In genomic region chr22:30340911-30341685, GRCh38 we compare ENCODE assay signal across 15 cellular contexts. TPM values are rescaled to one million over a fixed set of nuclear protein-coding genes. Genes with fewer than 3 reads are reported as not detected.
A peak's percentile ranks its signal among the peaks of the same experiment; 100 is the strongest.
DNase-seq lines count a peak whose midpoint lies in the region; ATAC-seq and TF ChIP-seq lines count a peak whose summit lies in the region.
"Had no signal": no experiment of that assay in that cellular context is flagged by ENCODE, and none has a peak within 500 bp of the region (broad histone marks: within the 10 kb centered on the region; RNA-seq: fewer than 3 reads in every experiment).

No MANE protein-coding gene starts in this region.

- H3K36me3 ChIP-seq in right atrium auricular region: peaks cover 100% of the 10 kb centered on the region

- H3K4me3 ChIP-seq in right atrium auricular region: no peak overlapping the region
- H3K4me3 ChIP-seq: SK-N-MC had no signal

- peak overlapping the region; percentile 76 for H3K27ac ChIP-seq in caudate nucleus (ENCODE audit: low read depth, low read length)
- H3K27ac ChIP-seq in right atrium auricular region: peak overlapping the region; percentile 58 to 65
- H3K27ac ChIP-seq: C4-2B, SK-N-MC had no signal

- H3K4me1 Mint-ChIP-seq in stimulated activated effector memory CD8-positive, alpha-beta T cell treated with anti-CD3 and anti-CD28 coated beads, Interleukin-12 subunit alpha, Interleukin-12 subunit beta, amount 100 ng/mL, for 72 hours: peaks cover 14% of the 10 kb centered on the region
- H3K4me1 Mint-ChIP-seq: WTC11 had no signal

- H3K9me3 Mint-ChIP-seq in stimulated activated effector memory CD8-positive, alpha-beta T cell treated with anti-CD3 and anti-CD28 coated beads, Interleukin-12 subunit alpha, Interleukin-12 subunit beta, amount 100 ng/mL, for 72 hours: no peaks in the 10 kb centered on the region
- H3K9me3 Mint-ChIP-seq: WTC11 had no signal

- peak; percentile 65 for DNase-seq in NCI-H446 treated with DMSO at 0.1 percent for 48 hours (lab: John Stamatoyannopoulos, UW)
- peak in 60 of 61 donors; percentile 11 to 96 (median 82) for DNase-seq in caudate nucleus (lab: John Stamatoyannopoulos, UW)
- DNase-seq in right atrium auricular region (ENCODE audit: low spot score): no peak
- DNase-seq in stimulated activated effector memory CD8-positive, alpha-beta T cell treated with anti-CD3 and anti-CD28 coated beads, Interleukin-12 subunit alpha, Interleukin-12 subunit beta, amount 100 ng/mL, for 72 hours (ENCODE audit: low spot score in 2 of 2): no peak
- DNase-seq in activated gamma-delta T cell treated with Interleukin-2 at 50 U/mL for 16 hours: no peak
- no peak for DNase-seq in COR-L47 (lab: John Stamatoyannopoulos, UW)
- no peak for DNase-seq in NCI-H69 (lab: John Stamatoyannopoulos, UW)
- DNase-seq: activated T-cell treated with anti-CD3 and anti-CD28 coated beads for 4 hours, GDM1, mesendoderm, NCI-H1417 had no signal

- peak overlapping the region; percentile 74 for H3K27ac Mint-ChIP-seq in stimulated activated effector memory CD8-positive, alpha-beta T cell treated with anti-CD3 and anti-CD28 coated beads, Interleukin-12 subunit alpha, Interleukin-12 subunit beta, amount 100 ng/mL, for 72 hours
- H3K27ac Mint-ChIP-seq: WTC11 had no signal

- no peaks in the 10 kb centered on the region for H3K9me3 ChIP-seq in right atrium auricular region

- ATAC-seq in stimulated activated effector memory CD8-positive, alpha-beta T cell treated with anti-CD3 and anti-CD28 coated beads, Interleukin-12 subunit alpha, Interleukin-12 subunit beta, amount 100 ng/mL, for 72 hours: no peak
- ATAC-seq in GM21447 (IDR thresholded peaks at IDR 0.05; ENCODE audit: unreplicated experiment): no peak
- ATAC-seq: WTC11 had no signal

- TF ChIP-seq CTCF in right atrium auricular region (IDR thresholded peaks at IDR 0.05): no peak

- no peak overlapping the region for H3K4me3 Mint-ChIP-seq in stimulated activated effector memory CD8-positive, alpha-beta T cell treated with anti-CD3 and anti-CD28 coated beads, Interleukin-12 subunit alpha, Interleukin-12 subunit beta, amount 100 ng/mL, for 72 hours
- H3K4me3 Mint-ChIP-seq: WTC11 had no signal

- H3K4me1 ChIP-seq in right atrium auricular region: peaks cover 0 to 43% of the 10 kb centered on the region in 2 donors

- no peaks in the 10 kb centered on the region for H3K27me3 ChIP-seq in right atrium auricular region

- peaks cover 100% of the 10 kb centered on the region for H3K36me3 Mint-ChIP-seq in stimulated activated effector memory CD8-positive, alpha-beta T cell treated with anti-CD3 and anti-CD28 coated beads, Interleukin-12 subunit alpha, Interleukin-12 subunit beta, amount 100 ng/mL, for 72 hours

RNA-seq across cellular contexts. Expression of gene TBC1D10A, which starts 14.4 kb away (rescaled TPM):
- 1 to 10 TPM; 5.9 to 9.3 TPM for total RNA-seq in right atrium auricular region

RNA-seq across cellular contexts. Expression of gene SF3A1, which starts 15.6 kb away (rescaled TPM):
- total RNA-seq in right atrium auricular region: 10 to 100 TPM; 52.3 to 81.1 TPM

RNA-seq across cellular contexts. Expression of gene CCDC157, which starts 15.7 kb away (rescaled TPM):
- total RNA-seq in right atrium auricular region: under 1 TPM; 0.26 to 0.55 TPM

RNA-seq across cellular contexts. Expression of gene RNF215, which starts 46.1 kb away (rescaled TPM):
- 1 to 10 TPM; 5.6 to 7.5 TPM for total RNA-seq in right atrium auricular region

RNA-seq across cellular contexts. Expression of gene CASTOR1, which starts 51.8 kb away (rescaled TPM):
- total RNA-seq in right atrium auricular region: 10 to 100 TPM in 1 of 2 donors, 1 to 10 TPM in 1; 8.1 to 12.5 TPM

Comparison
In these comparisons a context has a peak if more than half of its experiments do, and no peak if none do; other contexts are left out.
1. DNase-seq: peak in NCI-H446 treated with DMSO at 0.1 percent for 48 hours (single experiment) and caudate nucleus (60 of 61); none in right atrium auricular region (single experiment), stimulated activated effector memory CD8-positive, alpha-beta T cell treated with anti-CD3 and anti-CD28 coated beads, Interleukin-12 subunit alpha, Interleukin-12 subunit beta, amount 100 ng/mL, for 72 hours (0 of 2), activated gamma-delta T cell treated with Interleukin-2 at 50 U/mL for 16 hours (single experiment), COR-L47 (single experiment) and NCI-H69 (single experiment).